ENCODE assay signal across 1 cellular context in genomic region chr12:9115731-9116689, GRCh38.
TF ChIP-seq lines count a peak whose summit lies in the region.

TSS of gene A2M (minus strand) at chr12:9115919. CDS start at chr12:9115849, 70 bp downstream.

TF ChIP-seq in HepG2, 621 proteins besides CTCF, POLR2A, EP300 and RAD21 (continued from another document and continues in another):
- no peak for TF ChIP-seq IRF1 (CRISPR knock-in tag; IDR thresholded peaks at IDR 0.05; ENCODE audit: low read depth)
- TF ChIP-seq MED1 (CRISPR knock-in tag; IDR thresholded peaks at IDR 0.05), result peak; percentile 99
- TF ChIP-seq PPARG (CRISPR knock-in tag; conservative IDR thresholded peaks at IDR 0.05), result peak; percentile 92
- TF ChIP-seq WIZ (CRISPR knock-in tag; IDR thresholded peaks at IDR 0.05), result no peak
- peak; percentile 33; the same call in 1 of the 2 replicates for TF ChIP-seq ZSCAN9 (CRISPR knock-in tag; IDR thresholded peaks at IDR 0.05; ENCODE audit: borderline replicate concordance)
- 0 out of 2 replicates have a peak, but pooled peaks have one; percentile 36 for TF ChIP-seq AKAP8 (CRISPR knock-in tag; IDR thresholded peaks at IDR 0.05)
- TF ChIP-seq SKI (IDR thresholded peaks at IDR 0.05; ENCODE audit: partially characterized antibody), result peak; percentile 86
- no peak for TF ChIP-seq SOX6 (IDR thresholded peaks at IDR 0.05)
- peak; percentile 95 for TF ChIP-seq SOX6 (CRISPR knock-in tag; IDR thresholded peaks at IDR 0.05)
- peak; percentile 79; the same call in 1 of the 2 replicates for TF ChIP-seq ZNF580 (CRISPR knock-in tag; IDR thresholded peaks at IDR 0.05; ENCODE audit: borderline replicate concordance, low read depth)
- TF ChIP-seq RXRB (CRISPR knock-in tag; IDR thresholded peaks at IDR 0.05; ENCODE audit: borderline replicate concordance), result peak; percentile 96
- TF ChIP-seq SRY (CRISPR knock-in tag; IDR thresholded peaks at IDR 0.05), result peak; percentile 45; the same call in 1 of the 2 replicates
- no peak for TF ChIP-seq FIP1L1 (IDR thresholded peaks at IDR 0.05; ENCODE audit: borderline replicate concordance, insufficient read depth, low read depth, low read length)
- peak; percentile 77; the same call in 1 of the 2 replicates for TF ChIP-seq ZNF710 (CRISPR knock-in tag; IDR thresholded peaks at IDR 0.05; ENCODE audit: borderline replicate concordance)
- TF ChIP-seq NFE2 (CRISPR knock-in tag; IDR thresholded peaks at IDR 0.05), result no peak
- TF ChIP-seq MAZ (IDR thresholded peaks at IDR 0.05; ENCODE audit: borderline replicate concordance, low read depth, low read length), result no peak
- peak; percentile 7; the same call in 1 of the 2 replicates for TF ChIP-seq MAZ (CRISPR knock-in tag; IDR thresholded peaks at IDR 0.05; ENCODE audit: low read depth)
- TF ChIP-seq ELK4 (CRISPR knock-in tag; IDR thresholded peaks at IDR 0.05; ENCODE audit: borderline replicate concordance), result no peak
- TF ChIP-seq ZNF275 (CRISPR knock-in tag; IDR thresholded peaks at IDR 0.05; ENCODE audit: borderline replicate concordance), result peak; percentile 38; the same call in 1 of the 2 replicates
- TF ChIP-seq SYNCRIP (IDR thresholded peaks at IDR 0.05; ENCODE audit: insufficient read depth, low read depth, low read length), result no peak
- peak; percentile 69; the same call in 1 of the 2 replicates for TF ChIP-seq ZNF749 (CRISPR knock-in tag; IDR thresholded peaks at IDR 0.05; ENCODE audit: borderline replicate concordance)
- peak; percentile 98 for TF ChIP-seq ETV5 (CRISPR knock-in tag; IDR thresholded peaks at IDR 0.05; ENCODE audit: borderline replicate concordance)
- TF ChIP-seq HNRNPL (IDR thresholded peaks at IDR 0.05; ENCODE audit: low read depth, low read length), result peak; percentile 50; the same call in 1 of the 2 replicates
- peak; percentile 35; the same call in 1 of the 2 replicates for TF ChIP-seq ARID3A (IDR thresholded peaks at IDR 0.05; ENCODE audit: low read depth, low read length)
- TF ChIP-seq ZNF766 (CRISPR knock-in tag; IDR thresholded peaks at IDR 0.05; ENCODE audit: borderline replicate concordance), result peak; percentile 73; the same call in 1 of the 2 replicates
- TF ChIP-seq ZC3H4 (CRISPR knock-in tag; IDR thresholded peaks at IDR 0.05; ENCODE audit: borderline replicate concordance), result peak; percentile 89; the same call in 1 of the 2 replicates
- no peak for TF ChIP-seq ZNF547 (CRISPR knock-in tag; IDR thresholded peaks at IDR 0.05)
- no peak for TF ChIP-seq SUZ12 (IDR thresholded peaks at IDR 0.05; ENCODE audit: low read depth, low read length)
- TF ChIP-seq TFE3 (CRISPR knock-in tag; IDR thresholded peaks at IDR 0.05), result peak; percentile 75; the same call in 1 of the 2 replicates
- TF ChIP-seq CEBPB (IDR thresholded peaks at IDR 0.05; ENCODE audit: borderline replicate concordance, low read depth, low read length), result no peak
- TF ChIP-seq TCF7L2 (IDR thresholded peaks at IDR 0.05; ENCODE audit: low read depth, low read length), result peak; percentile 27; the same call in 1 of the 2 replicates
- peak; percentile 73 for TF ChIP-seq ZBTB25 (CRISPR knock-in tag; IDR thresholded peaks at IDR 0.05)
- no peak for TF ChIP-seq HIC2 (CRISPR knock-in tag; IDR thresholded peaks at IDR 0.05; ENCODE audit: low read depth)
- no peak for TF ChIP-seq ZBTB37 (CRISPR knock-in tag; IDR thresholded peaks at IDR 0.05)
- peak; percentile 69 for TF ChIP-seq SIX1 (CRISPR knock-in tag; IDR thresholded peaks at IDR 0.05; ENCODE audit: borderline replicate concordance)
- no peak for TF ChIP-seq THAP7 (CRISPR knock-in tag; IDR thresholded peaks at IDR 0.05)
- peak; percentile 5; the same call in 1 of the 2 replicates for TF ChIP-seq SMC3 (IDR thresholded peaks at IDR 0.05; ENCODE audit: low read length)
- no peak for TF ChIP-seq ZNF576 (CRISPR knock-in tag; IDR thresholded peaks at IDR 0.05)
- TF ChIP-seq KDM6A (CRISPR knock-in tag; IDR thresholded peaks at IDR 0.05; ENCODE audit: low read depth), result no peak
- TF ChIP-seq BCL6 (CRISPR knock-in tag; IDR thresholded peaks at IDR 0.05), result peak; percentile 99
- TF ChIP-seq RFX3 (CRISPR knock-in tag; IDR thresholded peaks at IDR 0.05), result no peak
- TF ChIP-seq RARG (CRISPR knock-in tag; IDR thresholded peaks at IDR 0.05; ENCODE audit: low read depth), result no peak
- no peak for TF ChIP-seq ZNF800 (CRISPR knock-in tag; IDR thresholded peaks at IDR 0.05)
- peak; percentile 82 for TF ChIP-seq SP5 (CRISPR knock-in tag; IDR thresholded peaks at IDR 0.05; ENCODE audit: borderline replicate concordance, low read depth)
- TF ChIP-seq RBAK (CRISPR knock-in tag; IDR thresholded peaks at IDR 0.05), result no peak
